ENCODE assay signal across 8 cellular contexts in the genomic region with DNA sequence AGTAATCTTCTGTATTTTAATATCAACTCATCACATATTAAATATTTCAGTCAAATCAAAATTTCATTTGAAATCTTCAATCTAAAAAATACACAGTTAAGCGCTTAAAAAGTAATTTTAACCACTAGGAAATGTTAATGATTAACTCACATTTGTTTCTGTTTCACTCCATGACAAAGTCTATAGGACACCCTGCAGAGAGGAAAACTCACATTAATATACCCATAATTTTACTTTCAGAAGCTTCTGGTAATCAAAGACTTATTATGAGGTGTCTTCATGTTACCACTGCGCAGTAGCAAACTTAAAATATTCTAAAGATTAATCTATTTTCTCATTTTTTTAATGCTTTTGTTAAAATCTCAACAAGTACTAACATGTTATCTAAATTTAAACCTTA. TPM values are rescaled to one million over a fixed set of nuclear protein-coding genes. Genes with fewer than 3 reads are reported as not detected.
DNase-seq lines count a peak whose midpoint lies in the region; ATAC-seq and TF ChIP-seq lines count a peak whose summit lies in the region.

No MANE protein-coding gene starts in this region.

- in situ Hi-C loops in G401 (cut with HindIII; ENCODE audit: low sequenced_read_pairs) = no loop called here

- intact Hi-C loops in PC-9 (cut with micrococcal nuclease; ENCODE audit: unreplicated experiment) = no loop called here

- H3K4me1 ChIP-seq in PC-9 (replicated peaks; ENCODE audit: insufficient read depth) = no peaks in the 10 kb centered on the region

- H3K4me2 ChIP-seq in PC-9 = peak overlapping the region; percentile 89

- no peaks in the 10 kb centered on the region; the same call in 1 of the 2 replicates for H3K9me3 ChIP-seq in PC-9 (ENCODE audit: insufficient read depth, low read depth)

- TF ChIP-seq CTCF in GM12864 (IDR thresholded peaks at IDR 0.05; ENCODE audit: low read depth, low read length, missing control alignments) = no peak
- TF ChIP-seq CTCF in PC-9 (conservative IDR thresholded peaks at IDR 0.05) = no peak
- TF ChIP-seq CTCF in retinal pigment epithelial cell (conservative IDR thresholded peaks at IDR 0.05; ENCODE audit: low read depth, low read length) = no peak

- H3K9me2 ChIP-seq in PC-9 (ENCODE audit: insufficient read depth) = no peaks in the 10 kb centered on the region

- H3K4me3 ChIP-seq in GM12864 (ENCODE audit: low read depth, low read length) = peak overlapping the region; percentile 86; the same call in 1 of the 2 replicates
- peak overlapping the region; percentile 93; the same call in 1 of the 2 replicates for H3K4me3 ChIP-seq in PC-9
- H3K4me3 ChIP-seq in retinal pigment epithelial cell (ENCODE audit: low read length) = peak overlapping the region; percentile 80

- peak overlapping the region; percentile 100 for H2AFZ ChIP-seq in PC-9

- POLR2A ChIA-PET in PC-9 (lab: Charles Lee; ENCODE audit: unreplicated experiment) = interaction anchor here (0.5 to 0.8 kb wide), 3 partner anchors 37 to 1728 kb away, joined by 6 to 16 read pairs (median 14); a partner anchor contains a TSS

- H3K79me2 ChIP-seq in PC-9 (ENCODE audit: low read depth) = no peaks in the 10 kb centered on the region

- H4K20me1 ChIP-seq in PC-9 (ENCODE audit: insufficient read depth) = no peaks in the 10 kb centered on the region

- no peaks in the 10 kb centered on the region for H3K36me3 ChIP-seq in PC-9 (ENCODE audit: low read depth)

- ATAC-seq in HG02623 (IDR thresholded peaks at IDR 0.05; ENCODE audit: unreplicated experiment) (no peak), GM21737 (IDR thresholded peaks at IDR 0.05; ENCODE audit: unreplicated experiment) (no peak)

- BruUV-seq in PC-9 (replicated peaks; lab: Mats Ljungman, UMichigan) = no TSS peak

- H3K27me3 ChIP-seq in PC-9 (ENCODE audit: insufficient read depth, low read depth) = 0 out of 2 replicates have a peak, but pooled peaks cover 11% of the 10 kb centered on the region

- peaks cover 3% of the 10 kb centered on the region; the same call in 1 of the 2 replicates for H3F3A ChIP-seq in PC-9 (ENCODE audit: insufficient read depth, low read depth)

- H3K27ac ChIP-seq in PC-9 (peak overlapping the region; percentile 87), epithelial cell of prostate (peak overlapping the region; percentile 88)

- CTCF ChIA-PET in PC-9 (lab: Charles Lee) = interaction anchor here (1.0 kb wide), 1 partner anchor 141 kb away, joined by 3 read pairs; no protein-coding TSS in a partner anchor

- DNase-seq in GM12864 (ENCODE audit: low read depth) (no peak), PC-9 (no peak), epithelial cell of prostate (ENCODE audit: low read depth, low spot score) (no peak), retinal pigment epithelial cell (ENCODE audit: low read depth) (no peak), G401 (ENCODE audit: low spot score) (no peak), COR-L47 (lab: John Stamatoyannopoulos, UW) (no peak)

RNA-seq across cellular contexts. Expression of a gene that starts 41.0 kb away (rescaled TPM):
- total RNA-seq in PC-9 (2021) = 11.4 and 12.6 TPM in 2 replicates
- 16.6 and 17.1 TPM in 2 replicates for total RNA-seq in G401 (2014; rRNA removed; shearing (Covaris generic))

RNA-seq across cellular contexts. Expression of a gene that starts 45.7 kb away (rescaled TPM):
- 2.5 TPM in 2 replicates for total RNA-seq in PC-9 (2021)
- total RNA-seq in G401 (2014; rRNA removed; shearing (Covaris generic)) = 6.2 and 8.1 TPM in 2 replicates
